Comparison of ENCODE assay signal across 13 cellular contexts in the genomic region with DNA sequence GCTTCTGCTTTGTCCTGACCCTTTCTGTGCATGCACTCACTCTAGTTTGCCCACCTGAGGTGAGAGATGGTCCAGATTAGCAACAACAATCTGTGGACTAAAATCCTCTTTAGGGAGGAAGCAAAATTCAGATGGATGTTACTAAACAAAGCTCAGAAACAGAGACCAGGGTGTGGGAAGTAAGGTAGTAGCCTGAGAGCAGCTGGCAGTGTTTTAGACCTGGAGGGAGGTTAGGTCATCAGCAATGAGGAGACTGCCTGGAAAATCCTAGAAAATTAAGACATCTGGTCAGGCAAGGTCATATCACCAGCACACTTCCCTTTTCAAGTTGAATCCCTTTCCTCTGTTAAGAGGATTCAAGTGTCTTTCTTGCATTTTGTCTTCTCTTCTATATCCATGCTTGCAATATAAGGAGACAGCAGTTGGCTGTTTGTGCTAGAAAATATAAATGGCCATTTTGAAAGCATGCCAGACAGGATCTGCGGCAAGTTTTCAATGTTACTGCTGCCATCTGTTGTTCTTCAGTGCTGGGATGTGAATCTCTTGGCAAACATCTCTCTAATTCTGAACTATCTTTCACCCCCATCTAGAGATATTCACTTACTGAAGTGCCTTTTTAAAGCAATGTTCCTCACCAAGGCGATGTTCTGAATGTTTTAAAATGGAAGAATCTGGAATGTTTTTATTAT.
A peak's percentile ranks its signal among the peaks of the same experiment; 100 is the strongest.
DNase-seq lines count a peak whose midpoint lies in the region; FAIRE-seq and TF ChIP-seq lines count a peak whose summit lies in the region.
"Had no signal": no experiment of that assay in that cellular context is flagged by ENCODE, and none has a peak within 500 bp of the region (broad histone marks: within the 10 kb centered on the region; RNA-seq: fewer than 3 reads in every experiment).

No MANE protein-coding gene starts in this region.

- H3K27me3 Mint-ChIP-seq in nephron progenitor cell (ENCODE audit: low read depth, poor library complexity), result no peaks in the 10 kb centered on the region
- H3K27me3 Mint-ChIP-seq: stimulated activated memory B cell treated with anti-CD40 and anti-IgM and Interleukin-4, amounts not matched to agents 10 μg/mL and 1 μg/mL and 100 μg/mL, for 72 hours had no signal

- DNase-seq in DMS53 treated with DMSO at 0.1 percent for 48 hours (lab: John Stamatoyannopoulos, UW; ENCODE audit: unreplicated experiment) (peak; percentile 54), NCI-H1694 treated with DMSO at 0.1 percent for 48 hours (lab: John Stamatoyannopoulos, UW) (peak; percentile 85), choroid plexus epithelial cell (ENCODE audit: low read depth) (peak; percentile 87), nephron progenitor cell (no peak), H54 (ENCODE audit: insufficient read length, low spot score) (no peak), kidney glomerular epithelial cell (lab: John Stamatoyannopoulos, UW) (no peak), germinal center (ENCODE audit: low spot score) (no peak), sigmoid colon (no peak)
- DNase-seq: effector CD4-positive, alpha-beta T cell; Karpas-422 had no signal

- peaks cover 0 to 13% (median 7%) of the 10 kb centered on the region in 4 donors for H3K4me1 ChIP-seq in sigmoid colon

- no peak for TF ChIP-seq EP300 in sigmoid colon (IDR thresholded peaks at IDR 0.05)

- H3K4me3 Mint-ChIP-seq in nephron progenitor cell, result no peak overlapping the region
- H3K4me3 Mint-ChIP-seq: stimulated activated memory B cell treated with anti-CD40 and anti-IgM and Interleukin-4, amounts not matched to agents 10 μg/mL and 1 μg/mL and 100 μg/mL, for 72 hours had no signal

- FAIRE-seq in H54 (lab: Jason Lieb, UNC), result no peak

- peaks cover 12% of the 10 kb centered on the region for H3K9me3 Mint-ChIP-seq in nephron progenitor cell

- intact Hi-C loops in sigmoid colon (cut with DNase I), result loop anchor here (10.0 kb wide), 1 partner anchor 92 kb away; no protein-coding TSS in a partner anchor

- H3K27me3 ChIP-seq in sigmoid colon, result no peaks in the 10 kb centered on the region

- no peaks in the 10 kb centered on the region for H3K36me3 ChIP-seq in sigmoid colon

- H3K4me3 ChIP-seq in choroid plexus epithelial cell (ENCODE audit: low read depth, low read length) (no peak overlapping the region), sigmoid colon (no peak overlapping the region)
- H3K4me3 ChIP-seq: SK-N-MC, skin epidermis had no signal

- WGBS in sigmoid colon, 2 donors, result 54 to 63% methylated on average over 2 of the region's 2 CpGs

- H3K27ac ChIP-seq in sigmoid colon, result peak overlapping the region in 2 of 4 donors; percentile 5 to 27
- H3K27ac ChIP-seq: SK-N-MC had no signal

- H3K36me3 Mint-ChIP-seq in nephron progenitor cell (ENCODE audit: low read depth), result peaks cover 5% of the 10 kb centered on the region
- H3K36me3 Mint-ChIP-seq: stimulated activated memory B cell treated with anti-CD40 and anti-IgM and Interleukin-4, amounts not matched to agents 10 μg/mL and 1 μg/mL and 100 μg/mL, for 72 hours had no signal

- peaks cover 27% of the 10 kb centered on the region for H3K4me1 Mint-ChIP-seq in nephron progenitor cell
- H3K4me1 Mint-ChIP-seq: stimulated activated memory B cell treated with anti-CD40 and anti-IgM and Interleukin-4, amounts not matched to agents 10 μg/mL and 1 μg/mL and 100 μg/mL, for 72 hours had no signal

- TF ChIP-seq CTCF in choroid plexus epithelial cell (conservative IDR thresholded peaks at IDR 0.05; ENCODE audit: low read depth, low read length) (peak; percentile 59), nephron progenitor cell (IDR thresholded peaks at IDR 0.05) (no peak), sigmoid colon (IDR thresholded peaks at IDR 0.05) (no peak)

- peak overlapping the region; percentile 68 for H3K27ac Mint-ChIP-seq in nephron progenitor cell
- H3K27ac Mint-ChIP-seq: stimulated activated memory B cell treated with anti-CD40 and anti-IgM and Interleukin-4, amounts not matched to agents 10 μg/mL and 1 μg/mL and 100 μg/mL, for 72 hours had no signal

- TF ChIP-seq POLR2A in H54 (IDR thresholded peaks at IDR 0.05; ENCODE audit: low read depth, low read length) (no peak), sigmoid colon (IDR thresholded peaks at IDR 0.05) (no peak)

- H3K9me3 ChIP-seq in sigmoid colon, result no peaks in the 10 kb centered on the region

Comparison
In these comparisons a context has a peak if more than half of its experiments do, and no peak if none do; other contexts are left out.
1. DNase-seq: peak in DMS53 treated with DMSO at 0.1 percent for 48 hours (single experiment), NCI-H1694 treated with DMSO at 0.1 percent for 48 hours (single experiment) and choroid plexus epithelial cell (single experiment); none in nephron progenitor cell (single experiment), H54 (single experiment), kidney glomerular epithelial cell (single experiment), germinal center (single experiment) and sigmoid colon (single experiment).